In the genomic region with DNA sequence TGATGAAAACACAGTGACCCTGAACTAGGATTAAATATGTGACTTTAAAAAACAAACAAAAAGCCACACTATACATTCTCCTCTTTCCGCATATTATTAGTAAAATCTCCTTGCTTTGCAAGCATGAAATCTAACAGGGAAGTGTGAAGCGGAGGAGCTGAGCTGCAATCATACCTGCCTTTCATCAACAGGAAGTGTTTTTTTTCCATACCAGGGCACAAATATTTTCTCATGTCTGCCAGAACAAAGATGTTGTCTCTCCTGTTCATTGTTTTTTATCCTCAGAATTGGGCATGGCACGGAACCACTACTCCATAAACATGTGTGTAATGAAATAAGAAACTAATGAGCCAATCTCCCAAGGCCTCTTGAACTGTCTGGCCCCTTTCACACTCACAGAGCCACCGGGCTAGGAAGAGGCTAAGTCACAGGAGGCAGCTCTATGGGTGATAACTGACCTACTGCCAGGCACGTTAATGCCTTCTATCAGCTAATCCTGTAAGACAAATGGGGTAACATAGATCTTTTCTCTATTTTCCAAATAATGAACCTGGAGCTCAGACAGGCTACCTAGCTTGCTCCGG, we compare ENCODE assay signal across 9 cellular contexts.
DNase-seq lines count a peak whose midpoint lies in the region; ATAC-seq and TF ChIP-seq lines count a peak whose summit lies in the region.
"Had no signal": no experiment of that assay in that cellular context is flagged by ENCODE, and none has a peak within 500 bp of the region (broad histone marks: within the 10 kb centered on the region; RNA-seq: fewer than 3 reads in every experiment).

No MANE protein-coding gene starts in this region.

- H3K4me3 Mint-ChIP-seq in activated CD4-positive, alpha-beta T cell treated with anti-CD3 and anti-CD28 coated beads for 36 hours: peak overlapping the region; percentile 26
- peak overlapping the region; percentile 83 for H3K4me3 Mint-ChIP-seq in activated T-helper 1 cell treated with anti-CD3 and anti-CD28 coated beads, Interleukin-12 subunit alpha, Interleukin-12 subunit beta, Interleukin-2, Interleukin-4 antibody, amounts not matched to agents 30 ng/mL and 10 ng/mL and 1 ng/mL, durations not matched to agents 14 hours and 24 hours and 36 hours

- peaks cover 93% of the 10 kb centered on the region for H3K4me1 Mint-ChIP-seq in activated CD4-positive, alpha-beta T cell treated with anti-CD3 and anti-CD28 coated beads for 36 hours
- H3K4me1 Mint-ChIP-seq in activated T-helper 1 cell treated with anti-CD3 and anti-CD28 coated beads, Interleukin-12 subunit alpha, Interleukin-12 subunit beta, Interleukin-2, Interleukin-4 antibody, amounts not matched to agents 30 ng/mL and 10 ng/mL and 1 ng/mL, durations not matched to agents 14 hours and 24 hours and 36 hours (ENCODE audit: low read depth): peaks cover 87% of the 10 kb centered on the region

- H3K9me3 Mint-ChIP-seq in activated CD4-positive, alpha-beta T cell treated with anti-CD3 and anti-CD28 coated beads for 36 hours (ENCODE audit: low read depth): no peaks in the 10 kb centered on the region
- H3K9me3 Mint-ChIP-seq in activated T-helper 1 cell treated with anti-CD3 and anti-CD28 coated beads, Interleukin-12 subunit alpha, Interleukin-12 subunit beta, Interleukin-2, Interleukin-4 antibody, amounts not matched to agents 30 ng/mL and 10 ng/mL and 1 ng/mL, durations not matched to agents 14 hours and 24 hours and 36 hours: no peaks in the 10 kb centered on the region

- DNase-seq in activated CD4-positive, alpha-beta T cell treated with anti-CD3 and anti-CD28 coated beads for 36 hours: no peak
- no peak for DNase-seq in activated CD4-positive, alpha-beta T cell treated with anti-CD3 and anti-CD28 coated beads for 1 hour
- no peak for DNase-seq in activated T-helper 1 cell treated with anti-CD3 and anti-CD28 coated beads, Interleukin-12 subunit alpha, Interleukin-12 subunit beta, Interleukin-2, Interleukin-4 antibody, amounts not matched to agents 30 ng/mL and 10 ng/mL and 1 ng/mL, durations not matched to agents 14 hours and 24 hours and 36 hours (ENCODE audit: low spot score)
- DNase-seq in lung (ENCODE audit: low spot score): no peak
- DNase-seq in stomach: no peak
- no peak for DNase-seq in midbrain (lab: John Stamatoyannopoulos, UW)
- DNase-seq in caudate nucleus (lab: John Stamatoyannopoulos, UW): no peak
- DNase-seq: NCI-H774 had no signal

- CTCF ChIA-PET in activated CD4-positive, alpha-beta T cell treated with anti-CD3 and anti-CD28 coated beads for 36 hours (lab: Charles Lee): interaction anchor here (0.9 to 3.3 kb wide), 6 partner anchors 9 to 169 kb away, joined by 3 to 23 read pairs (median 4); no protein-coding TSS in a partner anchor

- ATAC-seq in activated CD4-positive, alpha-beta T cell treated with anti-CD3 and anti-CD28 coated beads for 36 hours: no peak
- ATAC-seq in lung (ENCODE audit: insufficient read depth, low FRiP score): no peak
- ATAC-seq in HG02938 (IDR thresholded peaks at IDR 0.05; ENCODE audit: unreplicated experiment): no peak

- no peak for TF ChIP-seq POLR2A in stomach (IDR thresholded peaks at IDR 0.05)

- no peaks in the 10 kb centered on the region for H3K9me3 ChIP-seq in lung (ENCODE audit: control insufficient read depth in 2 of 2, insufficient read depth in 1 of 2, low read length in 1 of 2)
- no peaks in the 10 kb centered on the region for H3K9me3 ChIP-seq in stomach

- WGBS in lung, 2 donors: 70 to 72% methylated on average over 6 of the region's 6 CpGs
- 73 to 83% (median 79%) methylated on average over 6 of the region's 6 CpGs for WGBS in stomach, 5 donors

- H3K27ac Mint-ChIP-seq in activated CD4-positive, alpha-beta T cell treated with anti-CD3 and anti-CD28 coated beads for 36 hours: peak overlapping the region; percentile 99
- H3K27ac Mint-ChIP-seq in activated T-helper 1 cell treated with anti-CD3 and anti-CD28 coated beads, Interleukin-12 subunit alpha, Interleukin-12 subunit beta, Interleukin-2, Interleukin-4 antibody, amounts not matched to agents 30 ng/mL and 10 ng/mL and 1 ng/mL, durations not matched to agents 14 hours and 24 hours and 36 hours: peak overlapping the region; percentile 95

- H3K27me3 ChIP-seq in lung (ENCODE audit: control insufficient read depth, insufficient read depth): no peaks in the 10 kb centered on the region
- H3K27me3 ChIP-seq in stomach: no peaks in the 10 kb centered on the region

- intact Hi-C loops in activated CD4-positive, alpha-beta T cell treated with anti-CD3 and anti-CD28 coated beads for 36 hours (cut with DNase I, micrococcal nuclease): loop anchor here in 1 of 2 experiments (10.0 kb wide), 1 partner anchor 372 kb away; no protein-coding TSS in a partner anchor
- intact Hi-C loops in activated T-helper 1 cell treated with anti-CD3 and anti-CD28 coated beads, Interleukin-12 subunit alpha, Interleukin-12 subunit beta, Interleukin-2, Interleukin-4 antibody, amounts not matched to agents 30 ng/mL and 10 ng/mL and 1 ng/mL, durations not matched to agents 14 hours and 24 hours and 36 hours (cut with micrococcal nuclease): no loop called here
- intact Hi-C loops in stomach (cut with DNase I; ENCODE audit: low total_unique reads): no loop called here

- H3K27ac ChIP-seq in lung (ENCODE audit: low read depth in 1 of 2, low read length in 1 of 2) (peak overlapping the region; percentile 47 to 57), stomach (peak overlapping the region; percentile 32 to 69 (median 57)), caudate nucleus (ENCODE audit: low read depth, low read length) (no peak overlapping the region)

- TF ChIP-seq CTCF in lung (IDR thresholded peaks at IDR 0.05; ENCODE audit: control extremely low read depth, extremely low read depth): no peak
- no peak for TF ChIP-seq CTCF in stomach (IDR thresholded peaks at IDR 0.05)

- TF ChIP-seq EP300 in stomach (IDR thresholded peaks at IDR 0.05): no peak

- H3K27me3 Mint-ChIP-seq in activated CD4-positive, alpha-beta T cell treated with anti-CD3 and anti-CD28 coated beads for 36 hours: no peaks in the 10 kb centered on the region
- no peaks in the 10 kb centered on the region for H3K27me3 Mint-ChIP-seq in activated T-helper 1 cell treated with anti-CD3 and anti-CD28 coated beads, Interleukin-12 subunit alpha, Interleukin-12 subunit beta, Interleukin-2, Interleukin-4 antibody, amounts not matched to agents 30 ng/mL and 10 ng/mL and 1 ng/mL, durations not matched to agents 14 hours and 24 hours and 36 hours (ENCODE audit: insufficient read depth)

- POLR2A ChIA-PET in activated CD4-positive, alpha-beta T cell treated with anti-CD3 and anti-CD28 coated beads for 36 hours (lab: Charles Lee): interaction anchor here (0.7 to 1.4 kb wide), 4 partner anchors 40 to 123 kb away, joined by 3 to 6 read pairs (median 4); no protein-coding TSS in a partner anchor

- H3K36me3 ChIP-seq in lung (ENCODE audit: control insufficient read depth in 2 of 2, insufficient read depth in 2 of 2, low read length in 2 of 2): peaks cover 20 to 26% of the 10 kb centered on the region in 2 donors
- peaks cover 20 to 74% (median 63%) of the 10 kb centered on the region in 4 donors for H3K36me3 ChIP-seq in stomach

- H3K4me3 ChIP-seq in lung: no peak overlapping the region
- no peak overlapping the region for H3K4me3 ChIP-seq in stomach

- H3K4me1 ChIP-seq in lung (ENCODE audit: control insufficient read depth in 2 of 2, insufficient read depth in 2 of 2, low read length in 2 of 2) (peaks cover 14 to 33% of the 10 kb centered on the region in 2 donors), stomach (peaks cover 11 to 47% (median 31%) of the 10 kb centered on the region in 4 donors)

- H3K36me3 Mint-ChIP-seq in activated CD4-positive, alpha-beta T cell treated with anti-CD3 and anti-CD28 coated beads for 36 hours (ENCODE audit: low read depth): peaks cover 97% of the 10 kb centered on the region
- H3K36me3 Mint-ChIP-seq in activated T-helper 1 cell treated with anti-CD3 and anti-CD28 coated beads, Interleukin-12 subunit alpha, Interleukin-12 subunit beta, Interleukin-2, Interleukin-4 antibody, amounts not matched to agents 30 ng/mL and 10 ng/mL and 1 ng/mL, durations not matched to agents 14 hours and 24 hours and 36 hours (ENCODE audit: low read depth): peaks cover 91% of the 10 kb centered on the region
